ENCODE assay signal across 9 cellular contexts in the genomic region with DNA sequence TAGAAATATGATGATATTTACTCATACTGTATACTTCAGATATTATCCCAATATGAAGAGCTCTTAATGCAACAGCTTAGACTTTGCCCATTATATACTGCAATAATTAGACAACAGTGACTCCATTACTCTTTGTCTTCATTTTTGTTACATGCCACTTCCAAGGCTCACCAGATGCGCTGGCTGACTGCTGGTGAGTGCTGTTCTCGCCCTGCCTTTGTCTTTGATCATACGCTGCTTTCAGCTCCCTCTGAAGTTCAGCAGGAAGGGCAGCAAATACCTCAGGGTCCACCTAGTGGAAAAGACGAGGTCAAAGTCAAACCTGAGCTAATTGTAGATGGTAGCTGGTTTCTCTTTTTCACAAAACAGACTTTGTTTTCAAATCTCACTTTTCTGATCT.
A peak's percentile ranks its signal among the peaks of the same experiment; 100 is the strongest.
DNase-seq lines count a peak whose midpoint lies in the region; ATAC-seq, FAIRE-seq and TF ChIP-seq lines count a peak whose summit lies in the region.
"Had no signal": no experiment of that assay in that cellular context is flagged by ENCODE, and none has a peak within 500 bp of the region (broad histone marks: within the 10 kb centered on the region; RNA-seq: fewer than 3 reads in every experiment).

No MANE protein-coding gene starts in this region.

- peak overlapping the region; percentile 79 for H3K27ac Mint-ChIP-seq in T-helper 17 cell

- no peak for TF ChIP-seq POLR2A in prostate gland (IDR thresholded peaks at IDR 0.05)

- H3K36me3 ChIP-seq in left ventricle myocardium inferior (peaks cover 97% of the 10 kb centered on the region), prostate gland (peaks cover 0 to 5% of the 10 kb centered on the region in 2 donors)
- H3K36me3 ChIP-seq: ovary had no signal

- H3K27ac ChIP-seq in left ventricle myocardium inferior (replicated peaks) (peak overlapping the region; percentile 76), prostate gland (peak overlapping the region; percentile 53 to 71)
- H3K27ac ChIP-seq: ovary had no signal

- intact Hi-C loops in left ventricle myocardium inferior (cut with micrococcal nuclease), result no loop called here
- intact Hi-C loops in prostate gland (cut with DNase I), result no loop called here

- WGBS in prostate gland, result 68% methylated on average over 4 of the region's 4 CpGs

- no peak overlapping the region for H3K4me3 Mint-ChIP-seq in T-helper 17 cell

- no peaks in the 10 kb centered on the region for H3K27me3 Mint-ChIP-seq in T-helper 17 cell

- no peak for FAIRE-seq in urothelium cell line (lab: Jason Lieb, UNC)

- H3K4me1 Mint-ChIP-seq in T-helper 17 cell, result peaks cover 2% of the 10 kb centered on the region

- H3K4me1 ChIP-seq in left ventricle myocardium inferior, result peaks cover 48% of the 10 kb centered on the region
- H3K4me1 ChIP-seq in prostate gland (replicated peaks), result no peaks in the 10 kb centered on the region

- TF ChIP-seq CTCF in left ventricle myocardium inferior (IDR thresholded peaks at IDR 0.05; ENCODE audit: borderline replicate concordance) (peak; percentile 25), prostate gland (IDR thresholded peaks at IDR 0.05) (no peak)

- ATAC-seq in T-helper 17 cell (no peak), GM21528 (IDR thresholded peaks at IDR 0.05; ENCODE audit: low FRiP score, unreplicated experiment) (no peak), GM19397 (IDR thresholded peaks at IDR 0.05; ENCODE audit: unreplicated experiment) (no peak)

- peak; percentile 8 for DNase-seq in NCI-H2227 (lab: John Stamatoyannopoulos, UW; ENCODE audit: unreplicated experiment)
- no peak for DNase-seq in NCI-H2227 treated with DMSO at 0.1 percent for 48 hours (lab: John Stamatoyannopoulos, UW)
- no peak for DNase-seq in T-helper 17 cell
- DNase-seq in left ventricle myocardium inferior, result no peak
- DNase-seq in prostate gland (ENCODE audit: low spot score), result no peak
- no peak for DNase-seq in urothelium cell line (ENCODE audit: low spot score)
- DNase-seq: ovary had no signal

- H3K27me3 ChIP-seq in left ventricle myocardium inferior (ENCODE audit: low read depth), result no peaks in the 10 kb centered on the region
- no peaks in the 10 kb centered on the region for H3K27me3 ChIP-seq in prostate gland (replicated peaks; ENCODE audit: insufficient read depth)
- H3K27me3 ChIP-seq: ovary had no signal

- H3K9me3 ChIP-seq in T-helper 17 cell (ENCODE audit: control insufficient read depth, low read length, poor library complexity, severe bottlenecking) (no peaks in the 10 kb centered on the region), left ventricle myocardium inferior (replicated peaks) (no peaks in the 10 kb centered on the region), prostate gland (no peaks in the 10 kb centered on the region)
- H3K9me3 ChIP-seq: ovary had no signal

- peaks cover 4% of the 10 kb centered on the region for H3K36me3 Mint-ChIP-seq in T-helper 17 cell (ENCODE audit: low read depth)

- H3K4me3 ChIP-seq in left ventricle myocardium inferior (peak overlapping the region; percentile 58), prostate gland (no peak overlapping the region)
- H3K4me3 ChIP-seq: ovary had no signal
